ENCODE assay signal across 15 cellular contexts in genomic region chr2:55772309-55772980, GRCh38.
"Had no signal": no experiment of that assay in that cellular context is flagged by ENCODE, and none has a peak within 500 bp of the region (broad histone marks: within the 10 kb centered on the region; RNA-seq: fewer than 3 reads in every experiment).

No MANE protein-coding gene starts in this region.

- DNase-seq: activated CD8-positive, alpha-beta memory T cell treated with anti-CD3 and anti-CD28 coated beads, Interleukin-2, amount 50 U/mL, for 48 hours; activated CD8-positive, alpha-beta T cell treated with anti-CD3 and anti-CD28 coated beads for 36 hours; activated naive CD8-positive, alpha-beta T cell treated with anti-CD3 and anti-CD28 coated beads, Interleukin-2, amount 10 ng/mL, durations not matched to agents 7 days and 5 days; effector CD4-positive, alpha-beta T cell; immature natural killer cell; left colon; nucleus accumbens; psoas muscle; sigmoid colon; stimulated activated CD4-positive, alpha-beta T cell treated with anti-CD3 and anti-CD28 coated beads, Interleukin-2, amount 100 ng/mL, for 48 hours; stimulated activated naive CD4-positive, alpha-beta T cell treated with Interleukin-2 at 50 U/mL for 16 hours had no signal

- ATAC-seq: activated CD8-positive, alpha-beta T cell treated with anti-CD3 and anti-CD28 coated beads for 36 hours; natural killer cell treated with Interleukin-12 subunit alpha and Interleukin-12 subunit beta and Interleukin-15 and Interleukin-18, amount 100 ng/mL, for 72 hours; psoas muscle had no signal

- H3K9me3 ChIP-seq: ascending aorta, psoas muscle, sigmoid colon had no signal

- H3K4me1 ChIP-seq: psoas muscle, sigmoid colon had no signal

- H3K36me3 Mint-ChIP-seq: activated naive CD8-positive, alpha-beta T cell treated with anti-CD3 and anti-CD28 coated beads, Interleukin-2, amount 10 ng/mL, durations not matched to agents 7 days and 5 days; immature natural killer cell; memory B cell; natural killer cell treated with Interleukin-12 subunit alpha and Interleukin-12 subunit beta and Interleukin-15 and Interleukin-18, amount 100 ng/mL, for 72 hours had no signal

- H3K36me3 ChIP-seq: ascending aorta, cardiac muscle cell, sigmoid colon had no signal

- H3K27me3 ChIP-seq: ascending aorta, sigmoid colon had no signal

- H3K4me3 Mint-ChIP-seq: activated CD8-positive, alpha-beta T cell treated with anti-CD3 and anti-CD28 coated beads for 36 hours; activated naive CD8-positive, alpha-beta T cell treated with anti-CD3 and anti-CD28 coated beads, Interleukin-2, amount 10 ng/mL, durations not matched to agents 7 days and 5 days; immature natural killer cell; memory B cell; natural killer cell treated with Interleukin-12 subunit alpha and Interleukin-12 subunit beta and Interleukin-15 and Interleukin-18, amount 100 ng/mL, for 72 hours had no signal

- H3K27ac ChIP-seq: ascending aorta, cardiac muscle cell, psoas muscle, sigmoid colon had no signal

- H3K4me1 Mint-ChIP-seq: activated naive CD8-positive, alpha-beta T cell treated with anti-CD3 and anti-CD28 coated beads, Interleukin-2, amount 10 ng/mL, durations not matched to agents 7 days and 5 days; immature natural killer cell; memory B cell had no signal

- H3K4me3 ChIP-seq: ascending aorta, cardiac muscle cell, psoas muscle, sigmoid colon had no signal

- H3K27ac Mint-ChIP-seq: activated CD8-positive, alpha-beta T cell treated with anti-CD3 and anti-CD28 coated beads for 36 hours; activated naive CD8-positive, alpha-beta T cell treated with anti-CD3 and anti-CD28 coated beads, Interleukin-2, amount 10 ng/mL, durations not matched to agents 7 days and 5 days; immature natural killer cell; memory B cell; natural killer cell treated with Interleukin-12 subunit alpha and Interleukin-12 subunit beta and Interleukin-15 and Interleukin-18, amount 100 ng/mL, for 72 hours had no signal
